28 cellular contexts compared by ENCODE assay signal in the genomic region with DNA sequence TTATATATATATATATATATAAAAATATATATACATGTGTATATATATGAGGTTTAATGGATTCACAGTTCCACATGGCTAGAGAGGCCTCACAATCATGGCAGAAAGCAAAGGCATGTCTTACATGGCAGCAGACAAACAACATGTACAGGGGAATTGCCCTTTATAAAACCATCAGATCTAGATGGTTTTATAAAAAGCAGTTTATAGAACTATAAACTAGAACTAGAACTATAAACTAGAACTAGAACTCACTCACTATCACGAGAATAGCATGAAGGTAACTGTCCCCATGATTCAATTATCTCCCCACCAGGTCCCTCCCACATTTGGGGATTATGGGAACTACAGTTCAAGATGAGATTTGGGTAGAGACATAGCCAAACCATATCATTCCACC.
"Had no signal": no experiment of that assay in that cellular context is flagged by ENCODE, and none has a peak within 500 bp of the region (broad histone marks: within the 10 kb centered on the region; RNA-seq: fewer than 3 reads in every experiment).

No MANE protein-coding gene starts in this region.

- H3K36me3 ChIP-seq: thoracic aorta, thyroid gland, transverse colon, upper lobe of left lung, upper lobe of right lung, uterus had no signal

- H3K4me1 Mint-ChIP-seq: stimulated activated naive CD8-positive, alpha-beta T cell treated with anti-CD3 and anti-CD28 coated beads, Interleukin-15, amount 100 ng/mL, for 72 hours had no signal

- ATAC-seq: stimulated activated effector memory CD8-positive, alpha-beta T cell treated with anti-CD3 and anti-CD28 coated beads, Interleukin-12 subunit alpha, Interleukin-12 subunit beta, amount 100 ng/mL, for 72 hours; stimulated activated memory B cell treated with anti-CD40 and anti-IgM and Interleukin-4, amounts not matched to agents 10 μg/mL and 1 μg/mL and 100 μg/mL, for 72 hours; stimulated activated naive B cell treated with anti-CD40 and anti-IgM and Interleukin-4, amounts not matched to agents 10 μg/mL and 1 μg/mL and 100 μg/mL, for 72 hours; stimulated activated naive CD8-positive, alpha-beta T cell treated with anti-CD3 and anti-CD28 coated beads, Interleukin-15, amount 100 ng/mL, for 72 hours; stimulated activated naive CD8-positive, alpha-beta T cell treated with anti-CD3 and anti-CD28 coated beads, Interleukin-15, Interleukin-2, amounts not matched to agents 100 U/mL and 50 U/mL, for 24 hours; upper lobe of right lung had no signal

- H3K4me3 Mint-ChIP-seq: stimulated activated effector memory CD8-positive, alpha-beta T cell treated with anti-CD3 and anti-CD28 coated beads, Interleukin-12 subunit alpha, Interleukin-12 subunit beta, amount 100 ng/mL, for 72 hours; stimulated activated memory B cell treated with anti-CD40 and anti-IgM and Interleukin-4, amounts not matched to agents 10 μg/mL and 1 μg/mL and 100 μg/mL, for 72 hours; stimulated activated naive B cell treated with anti-CD40 and anti-IgM and Interleukin-4, amounts not matched to agents 10 μg/mL and 1 μg/mL and 100 μg/mL, for 72 hours; stimulated activated naive CD8-positive, alpha-beta T cell treated with anti-CD3 and anti-CD28 coated beads, Interleukin-15, amount 100 ng/mL, for 72 hours; stimulated activated naive CD8-positive, alpha-beta T cell treated with anti-CD3 and anti-CD28 coated beads, Interleukin-15, Interleukin-2, amounts not matched to agents 100 ng/mL and 50 ng/mL, for 24 hours; type B pancreatic cell had no signal

- H3K4me1 ChIP-seq: stomach, suprapubic skin, testis, tibial artery, tibial nerve, upper lobe of left lung, upper lobe of right lung, uterus, vagina had no signal

- H3K36me3 Mint-ChIP-seq: stimulated activated effector memory CD8-positive, alpha-beta T cell treated with anti-CD3 and anti-CD28 coated beads, Interleukin-12 subunit alpha, Interleukin-12 subunit beta, amount 100 ng/mL, for 72 hours had no signal

- DNase-seq: stimulated activated CD4-positive, alpha-beta T cell treated with anti-CD3 and anti-CD28 coated beads, Interleukin-2, amount 100 ng/mL, for 48 hours; stimulated activated CD4-positive, alpha-beta T cell treated with anti-CD3 and anti-CD28 coated beads, Interleukin-4, amount 100 ng/mL, for 1 hour; stimulated activated CD4-positive, alpha-beta T cell treated with anti-CD3 and anti-CD28 coated beads, Interleukin-4, amount 100 ng/mL, for 24 hours; stimulated activated CD4-positive, alpha-beta T cell treated with anti-CD3 and anti-CD28 coated beads, Interleukin-4, amount 100 ng/mL, for 4 hours; stimulated activated CD8-positive, alpha-beta memory T cell treated with anti-CD3 and anti-CD28 coated beads, Interleukin-4, amount 100 ng/mL, for 48 hours; stimulated activated naive B cell treated with anti-CD40 and anti-IgM and Interleukin-4, amounts not matched to agents 10 μg/mL and 1 μg/mL and 100 μg/mL, for 72 hours; stimulated activated naive CD4-positive, alpha-beta T cell; stimulated activated naive CD4-positive, alpha-beta T cell treated with Interleukin-2 at 50 U/mL for 16 hours; stimulated activated naive CD8-positive, alpha-beta T cell treated with anti-CD3 and anti-CD28 coated beads, Interleukin-15, amount 100 ng/mL, for 72 hours; stimulated activated naive CD8-positive, alpha-beta T cell treated with anti-CD3 and anti-CD28 coated beads, Interleukin-15, Interleukin-2, amounts not matched to agents 100 U/mL and 50 U/mL, for 24 hours; stomach; substantia nigra; testis; thyroid gland; tibial artery; transverse colon; trophoblast cell; upper lobe of left lung; upper lobe of right lung; uterus had no signal

- H3K27ac Mint-ChIP-seq: stimulated activated effector memory CD8-positive, alpha-beta T cell treated with anti-CD3 and anti-CD28 coated beads, Interleukin-12 subunit alpha, Interleukin-12 subunit beta, amount 100 ng/mL, for 72 hours; stimulated activated memory B cell treated with anti-CD40 and anti-IgM and Interleukin-4, amounts not matched to agents 10 μg/mL and 1 μg/mL and 100 μg/mL, for 72 hours; stimulated activated naive B cell treated with anti-CD40 and anti-IgM and Interleukin-4, amounts not matched to agents 10 μg/mL and 1 μg/mL and 100 μg/mL, for 72 hours; stimulated activated naive CD8-positive, alpha-beta T cell treated with anti-CD3 and anti-CD28 coated beads, Interleukin-15, amount 100 ng/mL, for 72 hours; stimulated activated naive CD8-positive, alpha-beta T cell treated with anti-CD3 and anti-CD28 coated beads, Interleukin-15, Interleukin-2, amounts not matched to agents 100 ng/mL and 50 ng/mL, for 24 hours; type B pancreatic cell had no signal

- H3K27me3 Mint-ChIP-seq: stimulated activated memory B cell treated with anti-CD40 and anti-IgM and Interleukin-4, amounts not matched to agents 10 μg/mL and 1 μg/mL and 100 μg/mL, for 72 hours; stimulated activated naive B cell treated with anti-CD40 and anti-IgM and Interleukin-4, amounts not matched to agents 10 μg/mL and 1 μg/mL and 100 μg/mL, for 72 hours; stimulated activated naive CD8-positive, alpha-beta T cell treated with anti-CD3 and anti-CD28 coated beads, Interleukin-15, amount 100 ng/mL, for 72 hours; stimulated activated naive CD8-positive, alpha-beta T cell treated with anti-CD3 and anti-CD28 coated beads, Interleukin-15, Interleukin-2, amounts not matched to agents 100 ng/mL and 50 ng/mL, for 24 hours; type B pancreatic cell had no signal

- H3K4me3 ChIP-seq: stomach, suprapubic skin, testis, thoracic aorta, thyroid gland, tibial artery, tibial nerve, transverse colon, upper lobe of left lung, upper lobe of right lung, uterus, vagina had no signal

- H3K9me3 ChIP-seq: testis, thyroid gland had no signal
